Comparison of ENCODE assay signal across 10 cellular contexts in genomic region chr18:63974991-63975390, GRCh38. TPM values are rescaled to one million over a fixed set of nuclear protein-coding genes. Genes with fewer than 3 reads are reported as not detected.
A peak's percentile ranks its signal among the peaks of the same experiment; 100 is the strongest.
DNase-seq lines count a peak whose midpoint lies in the region; ATAC-seq and TF ChIP-seq lines count a peak whose summit lies in the region.
"Had no signal": no experiment of that assay in that cellular context is flagged by ENCODE, and none has a peak within 500 bp of the region (broad histone marks: within the 10 kb centered on the region; RNA-seq: fewer than 3 reads in every experiment).

No MANE protein-coding gene starts in this region.

- H3K27me3 Mint-ChIP-seq in brain: peaks cover 16% of the 10 kb centered on the region

- ATAC-seq in SK-N-SH treated with all-trans-retinoic acid at 6 μM for 48 hours (no peak), omental fat pad (ENCODE audit: low FRiP score) (no peak), GM18868 (IDR thresholded peaks at IDR 0.05; ENCODE audit: unreplicated experiment) (no peak)

- no peaks in the 10 kb centered on the region for H3K9me2 ChIP-seq in SK-N-SH

- H4K20me1 ChIP-seq in SK-N-SH (ENCODE audit: insufficient read depth): no peaks in the 10 kb centered on the region

- no peak overlapping the region for H3K4me3 ChIP-seq in SK-N-SH (ENCODE audit: low read depth in 2 of 2, low read length in 1 of 2)
- H3K4me3 ChIP-seq in LNCaP clone FGC (ENCODE audit: low read depth, low read length): no peak overlapping the region

- H3K27me3 ChIP-seq in SK-N-SH (ENCODE audit: insufficient read depth): no peaks in the 10 kb centered on the region

- H3K9me3 ChIP-seq in SK-N-SH: no peaks in the 10 kb centered on the region

- H3K4me3 Mint-ChIP-seq in brain: peak overlapping the region in 1 of 5 experiments; percentile 45
- H3K4me3 Mint-ChIP-seq: T-helper 1 cell treated with Interleukin-12 subunit alpha and Interleukin-12 subunit beta and Interleukin-4 antibody, amounts not matched to agents 30 μg/mL and 1 μg/mL, for 36 hours had no signal

- DNase-seq in SK-N-SH (no peak), LNCaP clone FGC (ENCODE audit: low read depth) (no peak), putamen (ENCODE audit: low spot score) (peak; percentile 33), DMS79 (lab: John Stamatoyannopoulos, UW) (no peak), omental fat pad (ENCODE audit: low spot score) (no peak)

- no peak for TF ChIP-seq RAD21 in SK-N-SH (IDR thresholded peaks at IDR 0.05; ENCODE audit: low read length)

- no peak overlapping the region for H3K27ac ChIP-seq in SK-N-SH (ENCODE audit: low read depth in 2 of 2, low read length in 1 of 2)

- peaks cover 20% of the 10 kb centered on the region for H3K79me2 ChIP-seq in SK-N-SH (ENCODE audit: insufficient read depth)

- CTCF ChIA-PET in SK-N-SH (lab: Yijun Ruan, JAX): interaction anchor here (0.8 to 4.2 kb wide), 6 partner anchors 9 to 457 kb away, joined by 3 to 17 read pairs (median 4); no protein-coding TSS in a partner anchor

- TF ChIP-seq CTCF in SK-N-SH (IDR thresholded peaks at IDR 0.05) (peak; percentile 47), LNCaP clone FGC (IDR thresholded peaks at IDR 0.05; ENCODE audit: control insufficient read depth, extremely low read depth, insufficient read depth) (0 out of 2 replicates have a peak, but pooled peaks have one; percentile 4), brain (conservative IDR thresholded peaks at IDR 0.05) (peak; percentile 15 to 33), omental fat pad (IDR thresholded peaks at IDR 0.05) (no peak)

- no peak overlapping the region for H3K9ac ChIP-seq in SK-N-SH

- no peaks in the 10 kb centered on the region for H3F3A ChIP-seq in SK-N-SH (replicated peaks; ENCODE audit: insufficient read depth)

- POLR2A ChIA-PET in SK-N-SH (lab: Yijun Ruan, JAX): no interaction called here

- no peak overlapping the region for H3K4me2 ChIP-seq in SK-N-SH

- H3K9me3 Mint-ChIP-seq in brain: peaks cover 0 to 2% (median 0%) of the 10 kb centered on the region in 5 experiments
- H3K9me3 Mint-ChIP-seq: T-helper 1 cell treated with Interleukin-12 subunit alpha and Interleukin-12 subunit beta and Interleukin-4 antibody, amounts not matched to agents 30 μg/mL and 1 μg/mL, for 36 hours had no signal

- no peaks in the 10 kb centered on the region for H3K36me3 ChIP-seq in SK-N-SH (replicated peaks in 1 of 2; ENCODE audit: control insufficient read depth in 1 of 2, insufficient read depth in 2 of 2, low read length in 1 of 2)

- WGBS in SK-N-SH (ENCODE audit: low lambda C conversion rate): 17% methylated on average over 2 of the region's 2 CpGs

- no peaks in the 10 kb centered on the region for H3K36me3 Mint-ChIP-seq in brain

- no peak for TF ChIP-seq EP300 in SK-N-SH (IDR thresholded peaks at IDR 0.05; ENCODE audit: borderline replicate concordance in 1 of 2, low read depth in 1 of 2, low read length in 1 of 2)

- peaks cover 0 to 3% of the 10 kb centered on the region in 2 experiments; a peak in 2 of 4 replicates for H3K4me1 ChIP-seq in SK-N-SH (ENCODE audit: control insufficient read depth in 1 of 2, insufficient read depth in 2 of 2, low read depth in 1 of 2, low read length in 1 of 2)

- no peak overlapping the region for H2AFZ ChIP-seq in SK-N-SH (ENCODE audit: low read depth)

- H3K27ac Mint-ChIP-seq in brain: peak overlapping the region in 1 of 5 experiments; percentile 26
- H3K27ac Mint-ChIP-seq: T-helper 1 cell treated with Interleukin-12 subunit alpha and Interleukin-12 subunit beta and Interleukin-4 antibody, amounts not matched to agents 30 μg/mL and 1 μg/mL, for 36 hours had no signal

- peaks cover 24% of the 10 kb centered on the region for H3K4me1 Mint-ChIP-seq in brain

TF ChIP-seq in SK-N-SH, 30 proteins besides CTCF, POLR2A, EP300 and RAD21:
- TF ChIP-seq SMC3 (IDR thresholded peaks at IDR 0.05; ENCODE audit: low read depth, low read length) (peak; percentile 32), MAX (IDR thresholded peaks at IDR 0.05; ENCODE audit: low read depth) (no peak)

TF ChIP-seq in SK-N-SH treated with all-trans-retinoic acid at 6 μM for 48 hours, 23 proteins besides CTCF, POLR2A, EP300 and RAD21:
- no peak for TF ChIP-seq TOX (CRISPR knock-in tag; IDR thresholded peaks at IDR 0.05; ENCODE audit: borderline replicate concordance)
- no peak for TF ChIP-seq PATZ1 (CRISPR knock-in tag; IDR thresholded peaks at IDR 0.05; ENCODE audit: borderline replicate concordance)
- TF ChIP-seq TCF4 (CRISPR knock-in tag; IDR thresholded peaks at IDR 0.05; ENCODE audit: borderline replicate concordance): no peak
- TF ChIP-seq ARNTL (CRISPR knock-in tag; IDR thresholded peaks at IDR 0.05; ENCODE audit: borderline replicate concordance, low read depth): no peak
- no peak for TF ChIP-seq CREB5 (CRISPR knock-in tag; IDR thresholded peaks at IDR 0.05; ENCODE audit: low read depth)
- no peak for TF ChIP-seq ZFP3 (CRISPR knock-in tag; IDR thresholded peaks at IDR 0.05)
- TF ChIP-seq ZFP30 (CRISPR knock-in tag; IDR thresholded peaks at IDR 0.05): no peak
- TF ChIP-seq PPARA (CRISPR knock-in tag; IDR thresholded peaks at IDR 0.05; ENCODE audit: borderline replicate concordance): no peak
- TF ChIP-seq ZNF8 (CRISPR knock-in tag; IDR thresholded peaks at IDR 0.05): no peak
- no peak for TF ChIP-seq ISL1 (CRISPR knock-in tag; IDR thresholded peaks at IDR 0.05)
- no peak for TF ChIP-seq GLIS3 (CRISPR knock-in tag; IDR thresholded peaks at IDR 0.05)
- no peak for TF ChIP-seq ZC3H10 (CRISPR knock-in tag; IDR thresholded peaks at IDR 0.05)
- TF ChIP-seq CSDC2 (CRISPR knock-in tag; IDR thresholded peaks at IDR 0.05): no peak
- no peak for TF ChIP-seq ESRRG (CRISPR knock-in tag; IDR thresholded peaks at IDR 0.05)

RNA-seq across cellular contexts. Expression of gene SERPINB8, which starts 5.1 kb away (rescaled TPM):
- polyA plus RNA-seq in SK-N-SH (2012; rRNA removed) (3.4 and 5.2 TPM in 2 replicates), brain (ENCODE audit: insufficient read depth, low read depth, low replicate concordance) (3.4 TPM)
- polyA plus RNA-seq in SK-N-SH (2012; cell fraction: cytosol; rRNA removed): 5.5 and 7.3 TPM in 2 replicates
- 3.9 and 6.4 TPM in 2 replicates for polyA plus RNA-seq in SK-N-SH (2012; cell fraction: nucleus; rRNA removed)
- total RNA-seq in omental fat pad: 10 to 100 TPM in 3 of 4 donors, 1 to 10 TPM in 1; 9.0 to 32.7 (median 20.2) TPM

RNA-seq across cellular contexts. Expression of gene HMSD, which starts 25.9 kb away (rescaled TPM):
- polyA plus RNA-seq in SK-N-SH (2012; rRNA removed): not detected in 2 replicates
- polyA plus RNA-seq in SK-N-SH (2012; cell fraction: cytosol; rRNA removed): not detected in 2 replicates
- not detected in 2 replicates for polyA plus RNA-seq in SK-N-SH (2012; cell fraction: nucleus; rRNA removed)
- polyA plus RNA-seq in brain (ENCODE audit: insufficient read depth, low read depth, low replicate concordance): 5.3 TPM
- 1 to 10 TPM in 1 of 4 donors, under 1 TPM in 2, not detected in 1; 0.38 to 1.6 (median 0.72) TPM for total RNA-seq in omental fat pad
- total RNA-seq: subcutaneous adipose tissue had no signal

Comparison
In these comparisons a context has a peak if more than half of its experiments do, and no peak if none do; other contexts are left out.
1. CTCF ChIP-seq: peak in SK-N-SH (single experiment), LNCaP clone FGC (single experiment) and brain (2 of 2); none in omental fat pad (0 of 3).